Comparison of ENCODE assay signal across 8 cellular contexts in the genomic region with DNA sequence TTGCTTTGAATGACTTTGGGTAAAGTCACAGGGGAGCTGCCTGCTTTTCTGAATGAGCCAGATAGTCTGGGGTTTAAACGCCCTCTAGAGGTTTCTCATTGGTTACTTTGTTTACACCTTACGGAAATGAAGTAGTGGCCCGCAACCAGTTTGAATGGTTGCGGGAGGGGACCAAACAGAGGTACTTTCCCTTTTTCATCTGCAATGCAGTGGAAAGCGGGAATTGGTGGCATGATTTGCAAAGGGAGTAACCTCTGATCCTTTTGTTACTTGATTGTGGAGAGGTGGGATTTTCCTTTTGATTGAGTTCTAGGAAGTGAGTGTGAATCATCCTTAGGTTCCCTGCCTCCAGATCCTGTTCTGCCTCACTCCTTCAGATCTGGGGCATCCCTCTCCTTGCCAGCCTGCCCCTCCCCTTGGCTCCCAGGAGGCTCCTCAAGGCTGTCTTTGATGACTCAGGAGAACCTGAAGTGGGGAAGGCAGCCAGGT. TPM values are rescaled to one million over a fixed set of nuclear protein-coding genes. Genes with fewer than 3 reads are reported as not detected.
DNase-seq lines count a peak whose midpoint lies in the region; ATAC-seq lines count a peak whose summit lies in the region.

No MANE protein-coding gene starts in this region.

- H3K27ac Mint-ChIP-seq in activated naive CD8-positive, alpha-beta T cell treated with anti-CD3 and anti-CD28 coated beads for 36 hours, result no peak overlapping the region

- peaks cover 5% of the 10 kb centered on the region for H3K27me3 Mint-ChIP-seq in activated naive CD8-positive, alpha-beta T cell treated with anti-CD3 and anti-CD28 coated beads for 36 hours

- peaks cover 1% of the 10 kb centered on the region for H3K9me3 Mint-ChIP-seq in activated naive CD8-positive, alpha-beta T cell treated with anti-CD3 and anti-CD28 coated beads for 36 hours

- peaks cover 19% of the 10 kb centered on the region for H3K4me1 Mint-ChIP-seq in activated naive CD8-positive, alpha-beta T cell treated with anti-CD3 and anti-CD28 coated beads for 36 hours

- H3K36me3 Mint-ChIP-seq in activated naive CD8-positive, alpha-beta T cell treated with anti-CD3 and anti-CD28 coated beads for 36 hours, result no peaks in the 10 kb centered on the region

- in situ Hi-C loops in KBM-7 (cut with MboI; ENCODE audit: low pct_unique_long_range_greater_than_20kb, low sequenced_read_pairs), result loop anchor here (25.0 kb wide), 1 partner anchor 286 kb away; no protein-coding TSS in a partner anchor

- peak overlapping the region; percentile 29 for H3K4me3 Mint-ChIP-seq in activated naive CD8-positive, alpha-beta T cell treated with anti-CD3 and anti-CD28 coated beads for 36 hours

- ATAC-seq in GM21737 (IDR thresholded peaks at IDR 0.05; ENCODE audit: unreplicated experiment), result peak; percentile 85

- peak; percentile 3 for DNase-seq in stimulated activated CD8-positive, alpha-beta memory T cell treated with anti-CD3 and anti-CD28 coated beads, Interleukin-12 subunit alpha, Interleukin-12 subunit beta, amount 100 ng/mL, for 1 hour (ENCODE audit: low read depth)
- DNase-seq in stimulated activated CD8-positive, alpha-beta memory T cell treated with anti-CD3 and anti-CD28 coated beads, Interleukin-4, amount 100 ng/mL, for 48 hours, result no peak
- DNase-seq in KBM-7 (peak; percentile 51), kidney glomerular epithelial cell (lab: John Stamatoyannopoulos, UW) (peak; percentile 88), NCI-H187 (lab: John Stamatoyannopoulos, UW) (no peak), OCI-M2 (lab: John Stamatoyannopoulos, UW; ENCODE audit: unreplicated experiment) (no peak)
- DNase-seq in activated naive CD8-positive, alpha-beta T cell treated with anti-CD3 and anti-CD28 coated beads for 36 hours, result peak; percentile 11

RNA-seq across cellular contexts. Expression of a gene that starts 15.9 kb away (rescaled TPM):
- 1 to 10 TPM in 1 of 2 experiments, under 1 TPM in 1; 0.52 to 1.3 TPM for total RNA-seq in activated naive CD8-positive, alpha-beta T cell treated with anti-CD3 and anti-CD28 coated beads for 36 hours

Comparison
In these comparisons a context has a peak if more than half of its experiments do, and no peak if none do; other contexts are left out.
1. DNase-seq: peak in stimulated activated CD8-positive, alpha-beta memory T cell treated with anti-CD3 and anti-CD28 coated beads, Interleukin-12 subunit alpha, Interleukin-12 subunit beta, amount 100 ng/mL, for 1 hour (single experiment), KBM-7 (single experiment), activated naive CD8-positive, alpha-beta T cell treated with anti-CD3 and anti-CD28 coated beads for 36 hours (single experiment) and kidney glomerular epithelial cell (single experiment); none in stimulated activated CD8-positive, alpha-beta memory T cell treated with anti-CD3 and anti-CD28 coated beads, Interleukin-4, amount 100 ng/mL, for 48 hours (single experiment), NCI-H187 (0 of 2) and OCI-M2 (single experiment).